Comparison of ENCODE assay signal across 8 cellular contexts in the genomic region with DNA sequence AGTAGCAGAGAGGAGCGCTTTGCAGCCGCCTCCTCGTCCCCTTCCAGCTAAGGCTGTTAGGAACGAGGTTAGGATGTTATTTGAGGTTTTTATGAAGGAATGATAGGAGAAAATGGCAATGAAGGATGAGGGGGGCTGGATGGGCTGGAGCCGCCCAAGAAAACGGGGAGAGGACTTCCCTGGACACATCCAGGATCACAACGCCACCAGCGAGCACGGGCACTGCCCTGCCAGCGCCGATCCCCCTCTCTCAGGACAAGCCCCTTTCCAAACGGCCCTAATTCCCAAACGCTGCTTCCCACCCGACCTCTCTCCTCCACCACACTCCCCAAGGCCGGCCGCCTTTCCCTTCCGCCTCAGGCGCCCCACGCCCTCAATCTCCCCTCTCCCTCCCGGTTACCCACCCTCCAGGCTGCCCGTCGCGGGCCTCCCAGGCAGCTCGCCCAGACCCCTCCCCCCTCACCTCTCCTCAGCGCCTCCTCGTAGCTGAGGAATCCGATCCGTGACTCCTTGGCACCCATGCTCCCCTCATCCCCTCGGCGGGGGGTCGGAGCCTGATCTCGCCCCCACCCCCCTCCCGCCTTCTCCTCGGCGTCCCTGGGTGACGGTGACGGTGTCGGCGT. TPM values are rescaled to one million over a fixed set of nuclear protein-coding genes. Genes with fewer than 3 reads are reported as not detected.
A peak's percentile ranks its signal among the peaks of the same experiment; 100 is the strongest.
DNase-seq lines count a peak whose midpoint lies in the region; ATAC-seq and TF ChIP-seq lines count a peak whose summit lies in the region.

No MANE protein-coding gene starts in this region.

- H3K36me3 Mint-ChIP-seq in activated naive CD8-positive, alpha-beta T cell treated with anti-CD3 and anti-CD28 coated beads for 36 hours: peaks cover 2% of the 10 kb centered on the region

- no peak for TF ChIP-seq CTCF in HL-60 (IDR thresholded peaks at IDR 0.05; ENCODE audit: insufficient read depth, low read length)

- peak; percentile 63 for DNase-seq in CMK (ENCODE audit: low read depth)
- no peak for DNase-seq in HL-60 (ENCODE audit: low read depth in 1 of 2, low spot score in 1 of 2)
- DNase-seq in activated naive CD8-positive, alpha-beta T cell treated with anti-CD3 and anti-CD28 coated beads for 36 hours: no peak
- DNase-seq in NCI-H1048 (lab: John Stamatoyannopoulos, UW): no peak
- DNase-seq in SIG-M5 (lab: John Stamatoyannopoulos, UW): no peak

- H3K36me3 ChIP-seq in iPS-15b (ENCODE audit: control insufficient read depth, insufficient read depth, low read length): no peaks in the 10 kb centered on the region

- H3K9ac ChIP-seq in iPS-15b (ENCODE audit: low read depth, low read length): peak overlapping the region; percentile 86

- peaks cover 53% of the 10 kb centered on the region for H3K4me1 Mint-ChIP-seq in activated naive CD8-positive, alpha-beta T cell treated with anti-CD3 and anti-CD28 coated beads for 36 hours

- peaks cover 23% of the 10 kb centered on the region for H3K4me1 ChIP-seq in iPS-15b (ENCODE audit: control insufficient read depth, insufficient read depth, low read length)

- H3K4me3 Mint-ChIP-seq in activated naive CD8-positive, alpha-beta T cell treated with anti-CD3 and anti-CD28 coated beads for 36 hours: peak overlapping the region; percentile 98

- H3K27ac ChIP-seq in HL-60 (replicated peaks): peak overlapping the region; percentile 97
- H3K27ac ChIP-seq in skin epidermis: peak overlapping the region; percentile 88 to 99 (median 97)

- peak; percentile 7 for ATAC-seq in GM19467 (IDR thresholded peaks at IDR 0.05; ENCODE audit: unreplicated experiment)

- H3K27me3 ChIP-seq in HL-60 (ENCODE audit: insufficient read depth, poor library complexity, severe bottlenecking): no peaks in the 10 kb centered on the region
- H3K27me3 ChIP-seq in iPS-15b (ENCODE audit: control insufficient read depth, insufficient read depth, low read length): no peaks in the 10 kb centered on the region

- H3K4me3 ChIP-seq in HL-60 (replicated peaks; ENCODE audit: insufficient read depth, low read length): peak overlapping the region; percentile 88
- peak overlapping the region; percentile 94 for H3K4me3 ChIP-seq in iPS-15b (ENCODE audit: low read depth, low read length)
- H3K4me3 ChIP-seq in skin epidermis: peak overlapping the region; percentile 70 to 96 (median 85)

- no peaks in the 10 kb centered on the region for H3K9me3 Mint-ChIP-seq in activated naive CD8-positive, alpha-beta T cell treated with anti-CD3 and anti-CD28 coated beads for 36 hours

- H3K27ac Mint-ChIP-seq in activated naive CD8-positive, alpha-beta T cell treated with anti-CD3 and anti-CD28 coated beads for 36 hours: peak overlapping the region; percentile 99

- no peaks in the 10 kb centered on the region for H3K27me3 Mint-ChIP-seq in activated naive CD8-positive, alpha-beta T cell treated with anti-CD3 and anti-CD28 coated beads for 36 hours

- H3K9me3 ChIP-seq in iPS-15b (ENCODE audit: control insufficient read depth, insufficient read depth, low read length): no peaks in the 10 kb centered on the region

RNA-seq across cellular contexts. Expression of a gene that starts 0.4 kb away (rescaled TPM):
- total RNA-seq in activated naive CD8-positive, alpha-beta T cell treated with anti-CD3 and anti-CD28 coated beads for 36 hours: 10 to 100 TPM; 26.6 to 26.7 TPM

RNA-seq across cellular contexts. Expression of a gene that starts 30.8 kb away (rescaled TPM):
- total RNA-seq in activated naive CD8-positive, alpha-beta T cell treated with anti-CD3 and anti-CD28 coated beads for 36 hours: under 1 TPM in 1 of 2 experiments, not detected in 1; 0.24 TPM
